In the genomic region with DNA sequence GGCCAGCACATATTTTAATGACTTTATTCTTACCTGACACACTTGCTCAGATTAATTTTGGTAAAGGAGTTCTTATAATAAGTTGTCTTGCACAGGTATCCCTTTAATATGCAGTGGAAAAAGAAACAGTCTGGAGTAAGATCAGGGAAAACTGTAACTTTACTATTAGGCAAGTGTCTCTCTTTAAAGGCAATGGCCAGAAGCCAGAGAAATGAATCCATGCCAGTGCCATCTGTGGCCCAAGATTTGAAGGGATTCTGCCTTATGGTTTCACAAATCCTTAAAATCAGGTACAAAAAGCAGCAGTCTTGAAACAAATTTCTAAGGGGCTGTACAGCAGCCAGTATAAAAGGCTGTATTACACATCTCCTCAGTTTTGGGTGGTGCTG, we compare ENCODE assay signal across 1 cellular context.
TF ChIP-seq lines count a peak whose summit lies in the region.

No MANE protein-coding gene starts in this region.

TF ChIP-seq in A549, 52 proteins besides CTCF, POLR2A, EP300 and RAD21 (continued from another document):
- TF ChIP-seq, protein P1, sequence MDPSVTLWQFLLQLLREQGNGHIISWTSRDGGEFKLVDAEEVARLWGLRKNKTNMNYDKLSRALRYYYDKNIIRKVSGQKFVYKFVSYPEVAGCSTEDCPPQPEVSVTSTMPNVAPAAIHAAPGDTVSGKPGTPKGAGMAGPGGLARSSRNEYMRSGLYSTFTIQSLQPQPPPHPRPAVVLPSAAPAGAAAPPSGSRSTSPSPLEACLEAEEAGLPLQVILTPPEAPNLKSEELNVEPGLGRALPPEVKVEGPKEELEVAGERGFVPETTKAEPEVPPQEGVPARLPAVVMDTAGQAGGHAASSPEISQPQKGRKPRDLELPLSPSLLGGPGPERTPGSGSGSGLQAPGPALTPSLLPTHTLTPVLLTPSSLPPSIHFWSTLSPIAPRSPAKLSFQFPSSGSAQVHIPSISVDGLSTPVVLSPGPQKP (IDR thresholded peaks at IDR 0.05; ENCODE audit: low read depth, low read length) = no peak
- no peak for TF ChIP-seq CHD2 (IDR thresholded peaks at IDR 0.05; ENCODE audit: low read length, partially characterized antibody)
